In the genomic region with DNA sequence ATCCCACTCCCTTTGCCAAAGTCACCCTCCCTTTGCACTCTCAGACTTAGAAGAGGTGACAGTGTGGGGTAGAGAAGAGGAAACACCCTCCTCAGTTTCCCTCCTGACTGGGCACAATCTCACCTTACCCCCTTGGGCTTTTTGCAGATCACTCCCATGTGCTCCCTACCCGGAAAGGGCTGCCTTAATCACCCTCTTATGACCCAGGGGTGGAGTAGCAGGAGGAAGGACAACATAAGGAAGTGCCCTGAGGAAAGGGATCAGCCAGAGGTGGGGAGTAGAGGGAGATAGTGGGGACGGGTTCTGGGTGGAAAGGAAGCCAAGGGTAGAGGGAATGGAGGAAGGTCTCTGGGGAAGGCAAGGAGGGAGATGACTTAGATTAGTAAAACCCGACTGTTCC, we compare ENCODE assay signal across 20 cellular contexts. TPM values are rescaled to one million over a fixed set of nuclear protein-coding genes. Genes with fewer than 3 reads are reported as not detected.
"Had no signal": no experiment of that assay in that cellular context is flagged by ENCODE, and none has a peak within 500 bp of the region (broad histone marks: within the 10 kb centered on the region; RNA-seq: fewer than 3 reads in every experiment).

No MANE protein-coding gene starts in this region.

- DNase-seq: cerebellar nuclear complex; effector CD4-positive, alpha-beta T cell; endodermal cell; erythroblast; gastrocnemius medialis; heart right ventricle; islet precursor cell; mammary epithelial cell; naive thymus-derived CD8-positive, alpha-beta T cell; sigmoid colon; stimulated activated CD4-positive, alpha-beta T cell treated with anti-CD3 and anti-CD28 coated beads, Interleukin-12 subunit alpha, Interleukin-12 subunit beta, amount 100 ng/mL, for 4 hours; stimulated activated naive CD4-positive, alpha-beta T cell treated with Interleukin-2 at 50 U/mL for 16 hours had no signal

- H3K36me3 Mint-ChIP-seq: naive thymus-derived CD8-positive, alpha-beta T cell had no signal

- FAIRE-seq: colon, endothelial cell of umbilical vein had no signal

- H3K27ac Mint-ChIP-seq: endodermal cell; naive thymus-derived CD8-positive, alpha-beta T cell had no signal

- H3K4me3 ChIP-seq: gastrocnemius medialis, heart right ventricle, sigmoid colon, skin epidermis, upper lobe of left lung, vagina had no signal

- H3K36me3 ChIP-seq: gastrocnemius medialis, heart right ventricle, sigmoid colon, upper lobe of left lung, vagina had no signal

- H3K4me3 Mint-ChIP-seq: endodermal cell; naive thymus-derived CD8-positive, alpha-beta T cell; neural crest cell had no signal

- ATAC-seq: gastrocnemius medialis; heart right ventricle; naive thymus-derived CD8-positive, alpha-beta T cell had no signal

- H3K9me3 ChIP-seq: gastrocnemius medialis, heart right ventricle, sigmoid colon, upper lobe of left lung, vagina had no signal

- H3K27me3 ChIP-seq: gastrocnemius medialis, upper lobe of left lung, vagina had no signal

- H3K27ac ChIP-seq: gastrocnemius medialis, heart right ventricle, sigmoid colon, skin epidermis, upper lobe of left lung, vagina had no signal

- H3K9me3 Mint-ChIP-seq: endodermal cell; naive thymus-derived CD8-positive, alpha-beta T cell; neural crest cell had no signal

RNA-seq across cellular contexts. Expression of a gene that starts 52.0 kb away (rescaled TPM):
- total RNA-seq: dermis microvascular lymphatic vessel endothelial cell, endothelial cell of umbilical vein, pulmonary artery endothelial cell had no signal
- polyA plus RNA-seq: endothelial cell of umbilical vein; naive thymus-derived CD8-positive, alpha-beta T cell had no signal
